1 cellular context compared by ENCODE assay signal in the genomic region with DNA sequence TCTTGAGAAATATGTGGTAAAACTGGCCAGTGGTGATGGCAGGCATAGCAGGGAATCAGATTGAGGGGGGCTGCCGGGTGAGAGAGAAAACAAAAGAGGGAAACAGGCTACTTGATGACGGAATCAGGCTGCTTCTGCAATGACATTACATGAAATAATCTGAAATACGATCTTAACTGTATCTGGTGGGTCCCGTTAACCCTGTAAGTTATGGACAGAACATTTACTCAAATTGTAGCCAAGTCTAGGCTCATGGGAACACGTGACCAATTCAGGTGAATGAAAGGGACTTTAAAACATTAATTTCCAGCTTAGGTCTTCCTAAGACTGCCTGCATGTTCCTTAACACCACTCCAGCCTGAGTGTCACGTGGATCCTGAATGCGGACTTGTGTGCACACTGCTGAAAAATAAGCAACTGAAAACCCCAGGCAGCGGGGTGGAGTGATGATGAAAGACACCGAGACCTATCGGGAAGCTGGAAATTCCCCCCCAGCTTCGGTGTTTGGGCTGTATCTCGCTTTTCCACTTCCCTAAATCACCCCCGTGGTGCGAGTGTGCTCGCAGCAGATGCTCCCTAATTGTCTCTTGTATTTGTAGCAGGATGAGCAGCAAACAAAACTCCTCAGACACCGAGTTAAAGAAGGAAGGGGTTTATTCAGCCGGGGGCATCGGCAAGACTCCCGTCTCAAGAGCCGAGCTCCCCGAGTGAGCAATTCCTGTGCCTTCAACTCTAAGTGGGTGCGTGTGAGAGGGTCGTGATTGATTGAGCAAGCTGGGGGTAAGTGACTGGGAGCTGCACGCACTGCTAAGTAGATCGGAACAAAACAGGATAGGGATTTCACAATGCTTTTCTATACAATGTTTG.
TF ChIP-seq lines count a peak whose summit lies in the region.

No MANE protein-coding gene starts in this region.

TF ChIP-seq in GM12878, 131 proteins besides CTCF, POLR2A, EP300 and RAD21 (continued from another document):
- TF ChIP-seq, protein P1, sequence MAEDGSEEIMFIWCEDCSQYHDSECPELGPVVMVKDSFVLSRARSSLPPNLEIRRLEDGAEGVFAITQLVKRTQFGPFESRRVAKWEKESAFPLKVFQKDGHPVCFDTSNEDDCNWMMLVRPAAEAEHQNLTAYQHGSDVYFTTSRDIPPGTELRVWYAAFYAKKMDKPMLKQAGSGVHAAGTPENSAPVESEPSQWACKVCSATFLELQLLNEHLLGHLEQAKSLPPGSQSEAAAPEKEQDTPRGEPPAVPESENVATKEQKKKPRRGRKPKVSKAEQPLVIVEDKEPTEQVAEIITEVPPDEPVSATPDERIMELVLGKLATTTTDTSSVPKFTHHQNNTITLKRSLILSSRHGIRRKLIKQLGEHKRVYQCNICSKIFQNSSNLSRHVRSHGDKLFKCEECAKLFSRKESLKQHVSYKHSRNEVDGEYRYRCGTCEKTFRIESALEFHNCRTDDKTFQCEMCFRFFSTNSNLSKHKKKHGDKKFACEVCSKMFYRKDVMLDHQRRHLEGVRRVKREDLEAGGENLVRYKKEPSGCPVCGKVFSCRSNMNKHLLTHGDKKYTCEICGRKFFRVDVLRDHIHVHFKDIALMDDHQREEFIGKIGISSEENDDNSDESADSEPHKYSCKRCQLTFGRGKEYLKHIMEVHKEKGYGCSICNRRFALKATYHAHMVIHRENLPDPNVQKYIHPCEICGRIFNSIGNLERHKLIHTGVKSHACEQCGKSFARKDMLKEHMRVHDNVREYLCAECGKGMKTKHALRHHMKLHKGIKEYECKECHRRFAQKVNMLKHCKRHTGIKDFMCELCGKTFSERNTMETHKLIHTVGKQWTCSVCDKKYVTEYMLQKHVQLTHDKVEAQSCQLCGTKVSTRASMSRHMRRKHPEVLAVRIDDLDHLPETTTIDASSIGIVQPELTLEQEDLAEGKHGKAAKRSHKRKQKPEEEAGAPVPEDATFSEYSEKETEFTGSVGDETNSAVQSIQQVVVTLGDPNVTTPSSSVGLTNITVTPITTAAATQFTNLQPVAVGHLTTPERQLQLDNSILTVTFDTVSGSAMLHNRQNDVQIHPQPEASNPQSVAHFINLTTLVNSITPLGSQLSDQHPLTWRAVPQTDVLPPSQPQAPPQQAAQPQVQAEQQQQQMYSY (CRISPR knock-in tag; IDR thresholded peaks at IDR 0.05), result no peak
- TF ChIP-seq CHD4 (IDR thresholded peaks at IDR 0.05) (no peak), NFYA (IDR thresholded peaks at IDR 0.05; ENCODE audit: borderline replicate concordance, low read depth, low read length) (no peak), TAF1 (IDR thresholded peaks at IDR 0.05; ENCODE audit: borderline replicate concordance, low read depth, low read length) (peak; percentile 26; the same call in 1 of the 2 replicates), RAD51 (IDR thresholded peaks at IDR 0.05) (peak; percentile 89), HCFC1 (IDR thresholded peaks at IDR 0.05; ENCODE audit: low read length) (no peak), RUNX3 (IDR thresholded peaks at IDR 0.05; ENCODE audit: low read length) (no peak), RFX5 (IDR thresholded peaks at IDR 0.05; ENCODE audit: low read depth, low read length) (no peak), BHLHE40 (IDR thresholded peaks at IDR 0.05; ENCODE audit: borderline replicate concordance in 1 of 2, low read depth in 2 of 2, low read length in 1 of 2) (peak; percentile 30 to 49; a peak in 2 of 4 replicates), SIX5 (IDR thresholded peaks at IDR 0.05; ENCODE audit: low read depth, low read length, severe bottlenecking) (no peak), HDGF (IDR thresholded peaks at IDR 0.05) (no peak)
- TF ChIP-seq, protein P2, sequence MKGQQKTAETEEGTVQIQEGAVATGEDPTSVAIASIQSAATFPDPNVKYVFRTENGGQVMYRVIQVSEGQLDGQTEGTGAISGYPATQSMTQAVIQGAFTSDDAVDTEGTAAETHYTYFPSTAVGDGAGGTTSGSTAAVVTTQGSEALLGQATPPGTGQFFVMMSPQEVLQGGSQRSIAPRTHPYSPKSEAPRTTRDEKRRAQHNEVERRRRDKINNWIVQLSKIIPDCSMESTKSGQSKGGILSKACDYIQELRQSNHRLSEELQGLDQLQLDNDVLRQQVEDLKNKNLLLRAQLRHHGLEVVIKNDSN (IDR thresholded peaks at IDR 0.05; ENCODE audit: borderline replicate concordance, extremely low read length, insufficient read depth, low read depth, low read length), result peak; percentile 23
- TF ChIP-seq, protein P3, sequence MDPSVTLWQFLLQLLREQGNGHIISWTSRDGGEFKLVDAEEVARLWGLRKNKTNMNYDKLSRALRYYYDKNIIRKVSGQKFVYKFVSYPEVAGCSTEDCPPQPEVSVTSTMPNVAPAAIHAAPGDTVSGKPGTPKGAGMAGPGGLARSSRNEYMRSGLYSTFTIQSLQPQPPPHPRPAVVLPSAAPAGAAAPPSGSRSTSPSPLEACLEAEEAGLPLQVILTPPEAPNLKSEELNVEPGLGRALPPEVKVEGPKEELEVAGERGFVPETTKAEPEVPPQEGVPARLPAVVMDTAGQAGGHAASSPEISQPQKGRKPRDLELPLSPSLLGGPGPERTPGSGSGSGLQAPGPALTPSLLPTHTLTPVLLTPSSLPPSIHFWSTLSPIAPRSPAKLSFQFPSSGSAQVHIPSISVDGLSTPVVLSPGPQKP (IDR thresholded peaks at IDR 0.05; ENCODE audit: low read depth, low read length), result no peak
- TF ChIP-seq, protein P4, sequence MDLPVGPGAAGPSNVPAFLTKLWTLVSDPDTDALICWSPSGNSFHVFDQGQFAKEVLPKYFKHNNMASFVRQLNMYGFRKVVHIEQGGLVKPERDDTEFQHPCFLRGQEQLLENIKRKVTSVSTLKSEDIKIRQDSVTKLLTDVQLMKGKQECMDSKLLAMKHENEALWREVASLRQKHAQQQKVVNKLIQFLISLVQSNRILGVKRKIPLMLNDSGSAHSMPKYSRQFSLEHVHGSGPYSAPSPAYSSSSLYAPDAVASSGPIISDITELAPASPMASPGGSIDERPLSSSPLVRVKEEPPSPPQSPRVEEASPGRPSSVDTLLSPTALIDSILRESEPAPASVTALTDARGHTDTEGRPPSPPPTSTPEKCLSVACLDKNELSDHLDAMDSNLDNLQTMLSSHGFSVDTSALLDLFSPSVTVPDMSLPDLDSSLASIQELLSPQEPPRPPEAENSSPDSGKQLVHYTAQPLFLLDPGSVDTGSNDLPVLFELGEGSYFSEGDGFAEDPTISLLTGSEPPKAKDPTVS (IDR thresholded peaks at IDR 0.05; ENCODE audit: low read depth, low read length), result no peak
- TF ChIP-seq, protein P5, sequence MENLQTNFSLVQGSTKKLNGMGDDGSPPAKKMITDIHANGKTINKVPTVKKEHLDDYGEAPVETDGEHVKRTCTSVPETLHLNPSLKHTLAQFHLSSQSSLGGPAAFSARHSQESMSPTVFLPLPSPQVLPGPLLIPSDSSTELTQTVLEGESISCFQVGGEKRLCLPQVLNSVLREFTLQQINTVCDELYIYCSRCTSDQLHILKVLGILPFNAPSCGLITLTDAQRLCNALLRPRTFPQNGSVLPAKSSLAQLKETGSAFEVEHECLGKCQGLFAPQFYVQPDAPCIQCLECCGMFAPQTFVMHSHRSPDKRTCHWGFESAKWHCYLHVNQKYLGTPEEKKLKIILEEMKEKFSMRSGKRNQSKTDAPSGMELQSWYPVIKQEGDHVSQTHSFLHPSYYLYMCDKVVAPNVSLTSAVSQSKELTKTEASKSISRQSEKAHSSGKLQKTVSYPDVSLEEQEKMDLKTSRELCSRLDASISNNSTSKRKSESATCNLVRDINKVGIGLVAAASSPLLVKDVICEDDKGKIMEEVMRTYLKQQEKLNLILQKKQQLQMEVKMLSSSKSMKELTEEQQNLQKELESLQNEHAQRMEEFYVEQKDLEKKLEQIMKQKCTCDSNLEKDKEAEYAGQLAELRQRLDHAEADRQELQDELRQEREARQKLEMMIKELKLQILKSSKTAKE (IDR thresholded peaks at IDR 0.05; ENCODE audit: low read depth, poor library complexity, severe bottlenecking), result no peak
- TF ChIP-seq, protein P6, sequence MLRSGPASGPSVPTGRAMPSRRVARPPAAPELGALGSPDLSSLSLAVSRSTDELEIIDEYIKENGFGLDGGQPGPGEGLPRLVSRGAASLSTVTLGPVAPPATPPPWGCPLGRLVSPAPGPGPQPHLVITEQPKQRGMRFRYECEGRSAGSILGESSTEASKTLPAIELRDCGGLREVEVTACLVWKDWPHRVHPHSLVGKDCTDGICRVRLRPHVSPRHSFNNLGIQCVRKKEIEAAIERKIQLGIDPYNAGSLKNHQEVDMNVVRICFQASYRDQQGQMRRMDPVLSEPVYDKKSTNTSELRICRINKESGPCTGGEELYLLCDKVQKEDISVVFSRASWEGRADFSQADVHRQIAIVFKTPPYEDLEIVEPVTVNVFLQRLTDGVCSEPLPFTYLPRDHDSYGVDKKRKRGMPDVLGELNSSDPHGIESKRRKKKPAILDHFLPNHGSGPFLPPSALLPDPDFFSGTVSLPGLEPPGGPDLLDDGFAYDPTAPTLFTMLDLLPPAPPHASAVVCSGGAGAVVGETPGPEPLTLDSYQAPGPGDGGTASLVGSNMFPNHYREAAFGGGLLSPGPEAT (IDR thresholded peaks at IDR 0.05; ENCODE audit: low read depth), result 0 out of 2 replicates have a peak, but pooled peaks have one; percentile 42
